18 cellular contexts compared by ENCODE assay signal in genomic region chr16:2787961-2788360, GRCh38. TPM values are rescaled to one million over a fixed set of nuclear protein-coding genes. Genes with fewer than 3 reads are reported as not detected.
DNase-seq lines count a peak whose midpoint lies in the region; ATAC-seq and TF ChIP-seq lines count a peak whose summit lies in the region.
"Had no signal": no experiment of that assay in that cellular context is flagged by ENCODE, and none has a peak within 500 bp of the region (broad histone marks: within the 10 kb centered on the region; RNA-seq: fewer than 3 reads in every experiment).

No MANE protein-coding gene starts in this region.

- no peak for DNase-seq in stimulated activated naive CD8-positive, alpha-beta T cell treated with anti-CD3 and anti-CD28 coated beads, Interleukin-15, amount 100 ng/mL, for 72 hours
- no peak for DNase-seq in stimulated activated naive CD8-positive, alpha-beta T cell treated with anti-CD3 and anti-CD28 coated beads, Interleukin-15, Interleukin-2, amounts not matched to agents 100 U/mL and 50 U/mL, for 24 hours
- DNase-seq in T-helper 17 cell (no peak), neuronal stem cell (ENCODE audit: low spot score) (no peak), NCI-H446 treated with DMSO at 0.1 percent for 48 hours (lab: John Stamatoyannopoulos, UW) (no peak), breast epithelium (ENCODE audit: low spot score in 2 of 2) (no peak), NCI-H2171 (lab: John Stamatoyannopoulos, UW) (no peak)
- DNase-seq: ACHN, C1 segment of cervical spinal cord, DMS79 treated with DMSO at 0.1 percent for 48 hours, NCI-H1092 treated with DMSO at 0.1 percent for 48 hours, NCI-H2029 treated with DMSO at 0.1 percent for 48 hours, SHP77 had no signal

- intact Hi-C loops in breast epithelium (cut with DNase I; ENCODE audit: low total_unique reads) = loop anchor here (1.0 kb wide), 1 partner anchor 10 kb away; no protein-coding TSS in a partner anchor

- H3K27ac ChIP-seq in neuronal stem cell (replicated peaks; ENCODE audit: low read length) (no peak overlapping the region), breast epithelium (no peak overlapping the region)
- H3K27ac ChIP-seq: Peyer's patch, SK-N-MC had no signal

- no peak overlapping the region for H3K4ac ChIP-seq in neuronal stem cell (ENCODE audit: low read length)

- TF ChIP-seq CTCF in breast epithelium (IDR thresholded peaks at IDR 0.05) = no peak

- H3K14ac ChIP-seq in neuronal stem cell (ENCODE audit: low read length) = no peak overlapping the region

- H3K4me2 ChIP-seq in neuronal stem cell (ENCODE audit: insufficient read depth, low read length, poor library complexity, severe bottlenecking) = peak overlapping the region; percentile 43

- H3K23ac ChIP-seq in neuronal stem cell (ENCODE audit: low read depth, low read length, poor library complexity) = no peak overlapping the region

- H3K4me1 ChIP-seq in neuronal stem cell (ENCODE audit: control insufficient read depth in 2 of 2, insufficient read depth in 1 of 2, low read depth in 1 of 2, low read length in 2 of 2) (peaks cover 4 to 10% of the 10 kb centered on the region in 2 donors), breast epithelium (peaks cover 0 to 6% of the 10 kb centered on the region in 2 donors)
- H3K4me1 ChIP-seq: HAP-1 had no signal

- H3K27me3 ChIP-seq in neuronal stem cell (ENCODE audit: control insufficient read depth in 3 of 3, insufficient read depth in 3 of 3, low read depth in 1 of 3, low read length in 3 of 3) = peaks cover 0 to 10% (median 0%) of the 10 kb centered on the region in 3 experiments
- H3K27me3 ChIP-seq in breast epithelium = peaks cover 2 to 40% of the 10 kb centered on the region in 2 donors

- no peak overlapping the region for H4K8ac ChIP-seq in neuronal stem cell (ENCODE audit: low read depth, low read length)

- no peak overlapping the region for H2BK15ac ChIP-seq in neuronal stem cell (ENCODE audit: low read length)

- H3K9ac ChIP-seq in neuronal stem cell (ENCODE audit: low read depth, low read length, poor library complexity) = no peak overlapping the region

- H3K9me3 ChIP-seq in T-helper 17 cell (ENCODE audit: control insufficient read depth, low read length, poor library complexity, severe bottlenecking) (no peaks in the 10 kb centered on the region), neuronal stem cell (replicated peaks in 1 of 2; ENCODE audit: control insufficient read depth in 2 of 2, insufficient read depth in 1 of 2, low read depth in 1 of 2, low read length in 2 of 2) (no peaks in the 10 kb centered on the region), breast epithelium (no peaks in the 10 kb centered on the region)
- H3K9me3 ChIP-seq: HAP-1, Peyer's patch had no signal

- H3K18ac ChIP-seq in neuronal stem cell (ENCODE audit: low read length) = peak overlapping the region; percentile 66

- H2BK120ac ChIP-seq in neuronal stem cell (ENCODE audit: low read depth, low read length) = peak overlapping the region; percentile 67

- peak overlapping the region; percentile 15 for H2AK5ac ChIP-seq in neuronal stem cell (ENCODE audit: low read depth, low read length)

- peak overlapping the region; percentile 82 for H2AFZ ChIP-seq in neuronal stem cell (ENCODE audit: low read length)

- no peak overlapping the region for H4K91ac ChIP-seq in neuronal stem cell (ENCODE audit: low read depth, low read length, poor library complexity)

- WGBS in neuronal stem cell (ENCODE audit: extremely low coverage in 2 of 2, insufficient read length in 2 of 2, insufficient replicate concordance in 1 of 2), 2 donors = no CpG with 5 or more reads among the region's 7 CpGs

- H3K27ac Mint-ChIP-seq in stimulated activated naive CD8-positive, alpha-beta T cell treated with anti-CD3 and anti-CD28 coated beads, Interleukin-15, amount 100 ng/mL, for 72 hours = no peak overlapping the region
- no peak overlapping the region for H3K27ac Mint-ChIP-seq in T-helper 17 cell

- no peaks in the 10 kb centered on the region for H3K36me3 Mint-ChIP-seq in T-helper 17 cell (ENCODE audit: low read depth)

- no peaks in the 10 kb centered on the region for H3K9me3 Mint-ChIP-seq in stimulated activated naive CD8-positive, alpha-beta T cell treated with anti-CD3 and anti-CD28 coated beads, Interleukin-15, amount 100 ng/mL, for 72 hours

- H3K4me3 ChIP-seq in neuronal stem cell (ENCODE audit: low read length in 2 of 2) (no peak overlapping the region), breast epithelium (no peak overlapping the region)
- H3K4me3 ChIP-seq: HAP-1, Peyer's patch, SK-N-MC had no signal

- no peaks in the 10 kb centered on the region for H3K36me3 ChIP-seq in neuronal stem cell (replicated peaks in 1 of 2; ENCODE audit: control insufficient read depth in 2 of 2, insufficient read depth in 2 of 2, low read length in 2 of 2)
- H3K36me3 ChIP-seq in breast epithelium = no peaks in the 10 kb centered on the region
- H3K36me3 ChIP-seq: HAP-1, Peyer's patch had no signal

- peaks cover 36% of the 10 kb centered on the region for H3K27me3 Mint-ChIP-seq in stimulated activated naive CD8-positive, alpha-beta T cell treated with anti-CD3 and anti-CD28 coated beads, Interleukin-15, amount 100 ng/mL, for 72 hours
- peaks cover 19% of the 10 kb centered on the region for H3K27me3 Mint-ChIP-seq in T-helper 17 cell

- H2BK5ac ChIP-seq in neuronal stem cell (ENCODE audit: low read length) = peak overlapping the region; percentile 29

- H3K79me1 ChIP-seq in neuronal stem cell (ENCODE audit: low read depth, low read length) = no peaks in the 10 kb centered on the region

- peaks cover 30% of the 10 kb centered on the region for H3K4me1 Mint-ChIP-seq in stimulated activated naive CD8-positive, alpha-beta T cell treated with anti-CD3 and anti-CD28 coated beads, Interleukin-15, amount 100 ng/mL, for 72 hours
- peaks cover 6% of the 10 kb centered on the region for H3K4me1 Mint-ChIP-seq in T-helper 17 cell

- TF ChIP-seq POLR2A in breast epithelium (IDR thresholded peaks at IDR 0.05) = no peak

- peak overlapping the region; percentile 2 to 37 for H3K4me3 Mint-ChIP-seq in stimulated activated naive CD8-positive, alpha-beta T cell treated with anti-CD3 and anti-CD28 coated beads, Interleukin-15, amount 100 ng/mL, for 72 hours
- peak overlapping the region; percentile 56 for H3K4me3 Mint-ChIP-seq in T-helper 17 cell

- ATAC-seq in stimulated activated naive CD8-positive, alpha-beta T cell treated with anti-CD3 and anti-CD28 coated beads, Interleukin-15, amount 100 ng/mL, for 72 hours = no peak
- ATAC-seq in stimulated activated naive CD8-positive, alpha-beta T cell treated with anti-CD3 and anti-CD28 coated beads, Interleukin-15, Interleukin-2, amounts not matched to agents 100 U/mL and 50 U/mL, for 24 hours = no peak
- ATAC-seq in T-helper 17 cell = no peak

- no peak overlapping the region for H2BK12ac ChIP-seq in neuronal stem cell (ENCODE audit: low read length)

RNA-seq across cellular contexts. Expression of gene PRSS33, which starts 0.6 kb away (rescaled TPM):
- total RNA-seq in T-helper 17 cell (not detected), breast epithelium (not detected)
- 2.3 TPM for polyA plus RNA-seq in neuronal stem cell (2013, experiment 1 of 2)
- polyA plus RNA-seq in neuronal stem cell (2013, experiment 2 of 2) = 2.2 TPM
- total RNA-seq: LHCN-M2, NCI-H460, Peyer's patch had no signal

RNA-seq across cellular contexts. Expression of gene PRSS41, which starts 10.3 kb away (rescaled TPM):
- total RNA-seq in T-helper 17 cell = not detected
- polyA plus RNA-seq in neuronal stem cell (2013, experiment 1 of 2) = not detected
- not detected for polyA plus RNA-seq in neuronal stem cell (2013, experiment 2 of 2)
- total RNA-seq in breast epithelium = not detected
- total RNA-seq: LHCN-M2, NCI-H460, Peyer's patch had no signal

RNA-seq across cellular contexts. Expression of gene ELOB, which starts 10.9 kb away (rescaled TPM):
- total RNA-seq in T-helper 17 cell = 100 to 1,000 TPM; 121 to 131 TPM
- 177 TPM for polyA plus RNA-seq in neuronal stem cell (2013, experiment 1 of 2)
- 174 TPM for polyA plus RNA-seq in neuronal stem cell (2013, experiment 2 of 2)
- 100 to 1,000 TPM; 147 to 292 (median 230) TPM for total RNA-seq in breast epithelium

RNA-seq across cellular contexts. Expression of gene PRSS21, which starts 29.1 kb away (rescaled TPM):
- total RNA-seq in T-helper 17 cell (1 to 10 TPM in 1 of 2 donors, not detected in 1; 1.6 TPM), breast epithelium (1 to 10 TPM in 2 of 3 donors, not detected in 1; 2.9 to 4.9 TPM)
- polyA plus RNA-seq in neuronal stem cell (2013, experiment 1 of 2) = not detected
- polyA plus RNA-seq in neuronal stem cell (2013, experiment 2 of 2) = not detected
- total RNA-seq: LHCN-M2, NCI-H460 had no signal

RNA-seq across cellular contexts. Expression of gene SRRM2, which starts 35.5 kb away (rescaled TPM):
- total RNA-seq in T-helper 17 cell (1,000 to 10,000 TPM; 1,185 to 1,285 TPM), breast epithelium (100 to 1,000 TPM; 229 to 416 (median 388) TPM)
- 516 TPM for polyA plus RNA-seq in neuronal stem cell (2013, experiment 1 of 2)
- 512 TPM for polyA plus RNA-seq in neuronal stem cell (2013, experiment 2 of 2)
